Comparison of ENCODE assay signal across 1 cellular context in the genomic region with DNA sequence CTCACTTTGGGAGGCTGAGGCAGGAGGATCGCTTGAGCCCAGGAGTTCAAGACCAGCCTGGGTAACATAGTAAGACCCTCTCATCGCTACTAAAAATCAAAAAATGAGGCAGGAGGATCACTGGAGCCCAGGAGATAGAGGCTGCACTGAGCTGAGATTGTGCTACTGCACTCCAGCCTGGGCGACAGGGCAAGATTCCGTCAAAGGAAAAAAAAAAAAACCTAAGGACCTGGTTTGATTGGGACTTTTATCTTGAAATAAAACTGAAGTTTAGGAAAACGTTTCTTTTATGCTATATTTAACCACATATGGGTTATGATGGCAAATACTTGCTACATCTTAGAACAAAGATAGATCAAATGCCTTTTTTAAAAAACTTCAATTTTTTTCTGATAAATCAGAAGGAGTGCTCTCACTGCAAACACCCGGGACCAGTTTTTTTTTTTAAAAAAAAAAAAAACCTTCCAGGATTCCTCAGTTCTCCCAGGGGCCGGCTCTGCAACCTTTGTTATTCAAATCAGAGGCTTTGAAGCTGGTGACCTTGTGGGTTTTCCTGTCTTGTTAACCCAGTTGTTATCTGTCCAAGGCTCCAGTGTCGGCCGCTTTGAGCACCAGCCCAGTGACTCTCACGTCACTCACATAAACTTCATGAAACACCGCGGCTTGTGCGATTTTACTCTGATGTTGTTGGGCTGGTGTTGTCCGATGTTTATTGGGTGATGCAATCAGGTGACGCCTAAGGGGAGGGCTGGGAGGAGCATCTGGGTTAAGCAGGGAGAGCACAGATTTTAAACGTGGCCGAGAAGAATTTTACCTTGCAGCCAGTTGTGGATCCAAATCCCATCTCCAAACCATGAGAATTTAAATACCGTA.
TF ChIP-seq lines count a peak whose summit lies in the region.

No MANE protein-coding gene starts in this region.

TF ChIP-seq in HepG2, 621 proteins besides CTCF, POLR2A, EP300 and RAD21 (continued from another document and continues in another):
- TF ChIP-seq, protein P1, sequence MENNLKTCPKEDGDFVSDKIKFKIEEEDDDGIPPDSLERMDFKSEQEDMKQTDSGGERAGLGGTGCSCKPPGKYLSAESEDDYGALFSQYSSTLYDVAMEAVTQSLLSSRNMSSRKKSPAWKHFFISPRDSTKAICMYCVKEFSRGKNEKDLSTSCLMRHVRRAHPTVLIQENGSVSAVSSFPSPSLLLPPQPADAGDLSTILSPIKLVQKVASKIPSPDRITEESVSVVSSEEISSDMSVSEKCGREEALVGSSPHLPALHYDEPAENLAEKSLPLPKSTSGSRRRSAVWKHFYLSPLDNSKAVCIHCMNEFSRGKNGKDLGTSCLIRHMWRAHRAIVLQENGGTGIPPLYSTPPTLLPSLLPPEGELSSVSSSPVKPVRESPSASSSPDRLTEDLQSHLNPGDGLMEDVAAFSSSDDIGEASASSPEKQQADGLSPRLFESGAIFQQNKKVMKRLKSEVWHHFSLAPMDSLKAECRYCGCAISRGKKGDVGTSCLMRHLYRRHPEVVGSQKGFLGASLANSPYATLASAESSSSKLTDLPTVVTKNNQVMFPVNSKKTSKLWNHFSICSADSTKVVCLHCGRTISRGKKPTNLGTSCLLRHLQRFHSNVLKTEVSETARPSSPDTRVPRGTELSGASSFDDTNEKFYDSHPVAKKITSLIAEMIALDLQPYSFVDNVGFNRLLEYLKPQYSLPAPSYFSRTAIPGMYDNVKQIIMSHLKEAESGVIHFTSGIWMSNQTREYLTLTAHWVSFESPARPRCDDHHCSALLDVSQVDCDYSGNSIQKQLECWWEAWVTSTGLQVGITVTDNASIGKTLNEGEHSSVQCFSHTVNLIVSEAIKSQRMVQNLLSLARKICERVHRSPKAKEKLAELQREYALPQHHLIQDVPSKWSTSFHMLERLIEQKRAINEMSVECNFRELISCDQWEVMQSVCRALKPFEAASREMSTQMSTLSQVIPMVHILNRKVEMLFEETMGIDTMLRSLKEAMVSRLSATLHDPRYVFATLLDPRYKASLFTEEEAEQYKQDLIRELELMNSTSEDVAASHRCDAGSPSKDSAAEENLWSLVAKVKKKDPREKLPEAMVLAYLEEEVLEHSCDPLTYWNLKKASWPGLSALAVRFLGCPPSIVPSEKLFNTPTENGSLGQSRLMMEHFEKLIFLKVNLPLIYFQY (CRISPR knock-in tag; IDR thresholded peaks at IDR 0.05; ENCODE audit: borderline replicate concordance), result no peak
- TF ChIP-seq, protein P2, sequence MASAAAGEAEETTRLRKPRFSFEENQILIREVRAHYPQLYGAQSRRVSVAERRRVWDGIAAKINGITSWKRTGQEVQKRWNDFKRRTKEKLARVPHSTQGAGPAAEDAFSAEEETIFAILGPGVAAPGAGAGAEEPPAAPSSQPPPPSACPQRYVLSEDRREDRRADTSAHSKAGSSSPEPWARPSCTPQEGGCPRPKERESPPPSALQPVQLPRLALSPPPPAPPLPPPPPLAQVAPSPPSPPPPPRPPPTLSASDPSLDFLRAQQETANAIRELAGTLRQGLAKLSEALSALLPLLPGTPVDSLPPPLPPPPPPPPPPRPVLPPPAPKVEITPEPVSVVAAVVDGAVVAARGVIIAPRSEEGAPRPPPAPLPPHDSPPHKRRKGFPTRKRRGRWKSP (CRISPR knock-in tag; IDR thresholded peaks at IDR 0.05), result peak; percentile 51; the same call in 1 of the 2 replicates
- TF ChIP-seq HNRNPK (IDR thresholded peaks at IDR 0.05; ENCODE audit: low read depth, low read length, poor library complexity, severe bottlenecking), result no peak
- TF ChIP-seq ZFP36L2 (CRISPR knock-in tag; IDR thresholded peaks at IDR 0.05), result no peak
- TF ChIP-seq PAWR (CRISPR knock-in tag; IDR thresholded peaks at IDR 0.05; ENCODE audit: borderline replicate concordance), result no peak
- no peak for TF ChIP-seq ZNF256 (CRISPR knock-in tag; conservative IDR thresholded peaks at IDR 0.05)
- peak in 1 of 2 experiments; percentile 59; a peak in 1 of 4 replicates for TF ChIP-seq KLF16 (CRISPR knock-in tag; IDR thresholded peaks at IDR 0.05)
- TF ChIP-seq, protein P3, sequence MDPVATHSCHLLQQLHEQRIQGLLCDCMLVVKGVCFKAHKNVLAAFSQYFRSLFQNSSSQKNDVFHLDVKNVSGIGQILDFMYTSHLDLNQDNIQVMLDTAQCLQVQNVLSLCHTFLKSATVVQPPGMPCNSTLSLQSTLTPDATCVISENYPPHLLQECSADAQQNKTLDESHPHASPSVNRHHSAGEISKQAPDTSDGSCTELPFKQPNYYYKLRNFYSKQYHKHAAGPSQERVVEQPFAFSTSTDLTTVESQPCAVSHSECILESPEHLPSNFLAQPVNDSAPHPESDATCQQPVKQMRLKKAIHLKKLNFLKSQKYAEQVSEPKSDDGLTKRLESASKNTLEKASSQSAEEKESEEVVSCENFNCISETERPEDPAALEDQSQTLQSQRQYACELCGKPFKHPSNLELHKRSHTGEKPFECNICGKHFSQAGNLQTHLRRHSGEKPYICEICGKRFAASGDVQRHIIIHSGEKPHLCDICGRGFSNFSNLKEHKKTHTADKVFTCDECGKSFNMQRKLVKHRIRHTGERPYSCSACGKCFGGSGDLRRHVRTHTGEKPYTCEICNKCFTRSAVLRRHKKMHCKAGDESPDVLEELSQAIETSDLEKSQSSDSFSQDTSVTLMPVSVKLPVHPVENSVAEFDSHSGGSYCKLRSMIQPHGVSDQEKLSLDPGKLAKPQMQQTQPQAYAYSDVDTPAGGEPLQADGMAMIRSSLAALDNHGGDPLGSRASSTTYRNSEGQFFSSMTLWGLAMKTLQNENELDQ (CRISPR knock-in tag; IDR thresholded peaks at IDR 0.05; ENCODE audit: borderline replicate concordance), result no peak
- TF ChIP-seq PITX1 (CRISPR knock-in tag; IDR thresholded peaks at IDR 0.05), result no peak
- TF ChIP-seq NCOA5 (CRISPR knock-in tag; IDR thresholded peaks at IDR 0.05), result no peak
- TF ChIP-seq ZNF619 (CRISPR knock-in tag; IDR thresholded peaks at IDR 0.05), result no peak
- TF ChIP-seq IRF2 (CRISPR knock-in tag; IDR thresholded peaks at IDR 0.05), result peak; percentile 43; the same call in 1 of the 2 replicates
- TF ChIP-seq, protein P4, sequence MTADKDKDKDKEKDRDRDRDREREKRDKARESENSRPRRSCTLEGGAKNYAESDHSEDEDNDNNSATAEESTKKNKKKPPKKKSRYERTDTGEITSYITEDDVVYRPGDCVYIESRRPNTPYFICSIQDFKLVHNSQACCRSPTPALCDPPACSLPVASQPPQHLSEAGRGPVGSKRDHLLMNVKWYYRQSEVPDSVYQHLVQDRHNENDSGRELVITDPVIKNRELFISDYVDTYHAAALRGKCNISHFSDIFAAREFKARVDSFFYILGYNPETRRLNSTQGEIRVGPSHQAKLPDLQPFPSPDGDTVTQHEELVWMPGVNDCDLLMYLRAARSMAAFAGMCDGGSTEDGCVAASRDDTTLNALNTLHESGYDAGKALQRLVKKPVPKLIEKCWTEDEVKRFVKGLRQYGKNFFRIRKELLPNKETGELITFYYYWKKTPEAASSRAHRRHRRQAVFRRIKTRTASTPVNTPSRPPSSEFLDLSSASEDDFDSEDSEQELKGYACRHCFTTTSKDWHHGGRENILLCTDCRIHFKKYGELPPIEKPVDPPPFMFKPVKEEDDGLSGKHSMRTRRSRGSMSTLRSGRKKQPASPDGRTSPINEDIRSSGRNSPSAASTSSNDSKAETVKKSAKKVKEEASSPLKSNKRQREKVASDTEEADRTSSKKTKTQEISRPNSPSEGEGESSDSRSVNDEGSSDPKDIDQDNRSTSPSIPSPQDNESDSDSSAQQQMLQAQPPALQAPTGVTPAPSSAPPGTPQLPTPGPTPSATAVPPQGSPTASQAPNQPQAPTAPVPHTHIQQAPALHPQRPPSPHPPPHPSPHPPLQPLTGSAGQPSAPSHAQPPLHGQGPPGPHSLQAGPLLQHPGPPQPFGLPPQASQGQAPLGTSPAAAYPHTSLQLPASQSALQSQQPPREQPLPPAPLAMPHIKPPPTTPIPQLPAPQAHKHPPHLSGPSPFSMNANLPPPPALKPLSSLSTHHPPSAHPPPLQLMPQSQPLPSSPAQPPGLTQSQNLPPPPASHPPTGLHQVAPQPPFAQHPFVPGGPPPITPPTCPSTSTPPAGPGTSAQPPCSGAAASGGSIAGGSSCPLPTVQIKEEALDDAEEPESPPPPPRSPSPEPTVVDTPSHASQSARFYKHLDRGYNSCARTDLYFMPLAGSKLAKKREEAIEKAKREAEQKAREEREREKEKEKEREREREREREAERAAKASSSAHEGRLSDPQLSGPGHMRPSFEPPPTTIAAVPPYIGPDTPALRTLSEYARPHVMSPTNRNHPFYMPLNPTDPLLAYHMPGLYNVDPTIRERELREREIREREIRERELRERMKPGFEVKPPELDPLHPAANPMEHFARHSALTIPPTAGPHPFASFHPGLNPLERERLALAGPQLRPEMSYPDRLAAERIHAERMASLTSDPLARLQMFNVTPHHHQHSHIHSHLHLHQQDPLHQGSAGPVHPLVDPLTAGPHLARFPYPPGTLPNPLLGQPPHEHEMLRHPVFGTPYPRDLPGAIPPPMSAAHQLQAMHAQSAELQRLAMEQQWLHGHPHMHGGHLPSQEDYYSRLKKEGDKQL (CRISPR knock-in tag; IDR thresholded peaks at IDR 0.05; ENCODE audit: low read depth), result peak; percentile 66; the same call in 1 of the 2 replicates
- no peak for TF ChIP-seq ZNF564 (CRISPR knock-in tag; IDR thresholded peaks at IDR 0.05)
- TF ChIP-seq KDM2A (CRISPR knock-in tag; IDR thresholded peaks at IDR 0.05; ENCODE audit: borderline replicate concordance, low read depth), result peak; percentile 81
- no peak for TF ChIP-seq PHB2 (IDR thresholded peaks at IDR 0.05; ENCODE audit: partially characterized antibody)
- TF ChIP-seq, protein P5, sequence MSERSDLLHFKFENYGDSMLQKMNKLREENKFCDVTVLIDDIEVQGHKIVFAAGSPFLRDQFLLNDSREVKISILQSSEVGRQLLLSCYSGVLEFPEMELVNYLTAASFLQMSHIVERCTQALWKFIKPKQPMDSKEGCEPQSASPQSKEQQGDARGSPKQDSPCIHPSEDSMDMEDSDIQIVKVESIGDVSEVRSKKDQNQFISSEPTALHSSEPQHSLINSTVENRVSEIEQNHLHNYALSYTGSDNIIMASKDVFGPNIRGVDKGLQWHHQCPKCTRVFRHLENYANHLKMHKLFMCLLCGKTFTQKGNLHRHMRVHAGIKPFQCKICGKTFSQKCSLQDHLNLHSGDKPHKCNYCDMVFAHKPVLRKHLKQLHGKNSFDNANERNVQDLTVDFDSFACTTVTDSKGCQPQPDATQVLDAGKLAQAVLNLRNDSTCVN (CRISPR knock-in tag; IDR thresholded peaks at IDR 0.05; ENCODE audit: borderline replicate concordance), result no peak
- 0 out of 2 replicates have a peak, but pooled peaks have one; percentile 12 for TF ChIP-seq MXD4 (CRISPR knock-in tag; IDR thresholded peaks at IDR 0.05)
- TF ChIP-seq, protein P6, sequence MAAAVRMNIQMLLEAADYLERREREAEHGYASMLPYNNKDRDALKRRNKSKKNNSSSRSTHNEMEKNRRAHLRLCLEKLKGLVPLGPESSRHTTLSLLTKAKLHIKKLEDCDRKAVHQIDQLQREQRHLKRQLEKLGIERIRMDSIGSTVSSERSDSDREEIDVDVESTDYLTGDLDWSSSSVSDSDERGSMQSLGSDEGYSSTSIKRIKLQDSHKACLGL (CRISPR knock-in tag; IDR thresholded peaks at IDR 0.05), result no peak
- no peak for TF ChIP-seq ATAD3A (CRISPR knock-in tag; IDR thresholded peaks at IDR 0.05)
- no peak for TF ChIP-seq ZNF12 (CRISPR knock-in tag; IDR thresholded peaks at IDR 0.05)
- TF ChIP-seq ZNF225 (CRISPR knock-in tag; IDR thresholded peaks at IDR 0.05), result no peak
- TF ChIP-seq ZNF232 (CRISPR knock-in tag; IDR thresholded peaks at IDR 0.05; ENCODE audit: borderline replicate concordance), result no peak
- peak; percentile 66 for TF ChIP-seq HHEX (CRISPR knock-in tag; IDR thresholded peaks at IDR 0.05)
- TF ChIP-seq, protein P7, sequence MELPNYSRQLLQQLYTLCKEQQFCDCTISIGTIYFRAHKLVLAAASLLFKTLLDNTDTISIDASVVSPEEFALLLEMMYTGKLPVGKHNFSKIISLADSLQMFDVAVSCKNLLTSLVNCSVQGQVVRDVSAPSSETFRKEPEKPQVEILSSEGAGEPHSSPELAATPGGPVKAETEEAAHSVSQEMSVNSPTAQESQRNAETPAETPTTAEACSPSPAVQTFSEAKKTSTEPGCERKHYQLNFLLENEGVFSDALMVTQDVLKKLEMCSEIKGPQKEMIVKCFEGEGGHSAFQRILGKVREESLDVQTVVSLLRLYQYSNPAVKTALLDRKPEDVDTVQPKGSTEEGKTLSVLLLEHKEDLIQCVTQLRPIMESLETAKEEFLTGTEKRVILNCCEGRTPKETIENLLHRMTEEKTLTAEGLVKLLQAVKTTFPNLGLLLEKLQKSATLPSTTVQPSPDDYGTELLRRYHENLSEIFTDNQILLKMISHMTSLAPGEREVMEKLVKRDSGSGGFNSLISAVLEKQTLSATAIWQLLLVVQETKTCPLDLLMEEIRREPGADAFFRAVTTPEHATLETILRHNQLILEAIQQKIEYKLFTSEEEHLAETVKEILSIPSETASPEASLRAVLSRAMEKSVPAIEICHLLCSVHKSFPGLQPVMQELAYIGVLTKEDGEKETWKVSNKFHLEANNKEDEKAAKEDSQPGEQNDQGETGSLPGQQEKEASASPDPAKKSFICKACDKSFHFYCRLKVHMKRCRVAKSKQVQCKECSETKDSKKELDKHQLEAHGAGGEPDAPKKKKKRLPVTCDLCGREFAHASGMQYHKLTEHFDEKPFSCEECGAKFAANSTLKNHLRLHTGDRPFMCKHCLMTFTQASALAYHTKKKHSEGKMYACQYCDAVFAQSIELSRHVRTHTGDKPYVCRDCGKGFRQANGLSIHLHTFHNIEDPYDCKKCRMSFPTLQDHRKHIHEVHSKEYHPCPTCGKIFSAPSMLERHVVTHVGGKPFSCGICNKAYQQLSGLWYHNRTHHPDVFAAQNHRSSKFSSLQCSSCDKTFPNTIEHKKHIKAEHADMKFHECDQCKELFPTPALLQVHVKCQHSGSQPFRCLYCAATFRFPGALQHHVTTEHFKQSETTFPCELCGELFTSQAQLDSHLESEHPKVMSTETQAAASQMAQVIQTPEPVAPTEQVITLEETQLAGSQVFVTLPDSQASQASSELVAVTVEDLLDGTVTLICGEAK (IDR thresholded peaks at IDR 0.05), result no peak
- TF ChIP-seq, protein P7 (CRISPR knock-in tag; IDR thresholded peaks at IDR 0.05), result no peak
- no peak for TF ChIP-seq SRF (IDR thresholded peaks at IDR 0.05; ENCODE audit: low read depth, low read length)
